Comparison of ENCODE assay signal across 8 cellular contexts in genomic region chr2:120675460-120676130, GRCh38.
DNase-seq lines count a peak whose midpoint lies in the region; ATAC-seq and TF ChIP-seq lines count a peak whose summit lies in the region.

No MANE protein-coding gene starts in this region.

- H3K9ac ChIP-seq in PC-3 (ENCODE audit: low read length): no peak overlapping the region

- 38 to 39% methylated on average over 26 of the region's 26 CpGs for WGBS in heart right ventricle, 2 donors

- H3K4me1 ChIP-seq in PC-3 (ENCODE audit: insufficient read depth, low read length): peaks cover 4% of the 10 kb centered on the region; the same call in 1 of the 2 replicates
- H3K4me1 ChIP-seq in heart right ventricle: peaks cover 0 to 12% (median 4%) of the 10 kb centered on the region in 9 donors
- H3K4me1 ChIP-seq in gastrocnemius medialis: peaks cover 0 to 3% of the 10 kb centered on the region in 2 donors

- peaks cover 2% of the 10 kb centered on the region; the same call in 1 of the 2 replicates for H3K27me3 ChIP-seq in H7 (ENCODE audit: control insufficient read depth, insufficient read depth, low read length)
- H3K27me3 ChIP-seq in PC-3 (ENCODE audit: low read length): no peaks in the 10 kb centered on the region
- H3K27me3 ChIP-seq in heart right ventricle: peaks cover 0 to 64% (median 28%) of the 10 kb centered on the region in 7 donors
- peaks cover under 1 to 5% (median 3%) of the 10 kb centered on the region in 3 donors for H3K27me3 ChIP-seq in gastrocnemius medialis

- intact Hi-C loops in PC-3 (cut with micrococcal nuclease) (loop anchor here (1.0 to 10.0 kb wide), 3 partner anchors 151 to 332 kb away; no protein-coding TSS in a partner anchor), heart right ventricle (cut with DNase I) (loop anchor here in 7 of 10 donors (2.0 to 10.0 kb wide), 8 partner anchors 91 to 571 kb away; no protein-coding TSS in a partner anchor), gastrocnemius medialis (cut with DNase I; ENCODE audit: low total_unique reads) (loop anchor here (1.0 to 10.0 kb wide), 5 partner anchors 108 to 421 kb away; partner anchors contain the start of gene RALB)

- no peaks in the 10 kb centered on the region for H3K36me3 Mint-ChIP-seq in activated naive CD4-positive, alpha-beta T cell treated with anti-CD3 and anti-CD28 coated beads, Interleukin-2, amount 10 ng/mL, durations not matched to agents 7 days and 5 days

- 0 out of 2 replicates have a peak overlapping the region, but pooled peaks have one; percentile 32 for H3K4me2 ChIP-seq in PC-3 (ENCODE audit: low read length)

- in situ Hi-C loops in gastrocnemius medialis (cut with MboI; ENCODE audit: low sequenced_read_pairs in 4 of 4): loop anchor here in 3 of 4 donors (5.0 to 25.0 kb wide), 4 partner anchors 121 to 963 kb away; no protein-coding TSS in a partner anchor

- DNase-seq in AG20443 (ENCODE audit: low spot score): peak; percentile 87
- DNase-seq in H7: peak; percentile 95
- peak; percentile 76 for DNase-seq in PC-3
- DNase-seq in activated naive CD4-positive, alpha-beta T cell treated with anti-CD3 and anti-CD28 coated beads, Interleukin-2, amount 10 ng/mL, durations not matched to agents 7 days and 5 days: peak; percentile 69
- DNase-seq in heart right ventricle: peak; percentile 44 to 53
- peak; percentile 42 to 65 for DNase-seq in gastrocnemius medialis
- no peak for DNase-seq in OCI-M2 (lab: John Stamatoyannopoulos, UW; ENCODE audit: unreplicated experiment)

- no peaks in the 10 kb centered on the region for H3K9me3 Mint-ChIP-seq in activated naive CD4-positive, alpha-beta T cell treated with anti-CD3 and anti-CD28 coated beads, Interleukin-2, amount 10 ng/mL, durations not matched to agents 7 days and 5 days

- H3K4me3 ChIP-seq in H7 (ENCODE audit: insufficient read depth, low read depth, low read length): no peak overlapping the region
- H3K4me3 ChIP-seq in PC-3 (ENCODE audit: low read length): no peak overlapping the region
- H3K4me3 ChIP-seq in heart right ventricle: no peak overlapping the region
- no peak overlapping the region for H3K4me3 ChIP-seq in gastrocnemius medialis

- H3K27me3 Mint-ChIP-seq in activated naive CD4-positive, alpha-beta T cell treated with anti-CD3 and anti-CD28 coated beads, Interleukin-2, amount 10 ng/mL, durations not matched to agents 7 days and 5 days: peaks cover 52% of the 10 kb centered on the region

- H3K4me3 Mint-ChIP-seq in activated naive CD4-positive, alpha-beta T cell treated with anti-CD3 and anti-CD28 coated beads, Interleukin-2, amount 10 ng/mL, durations not matched to agents 7 days and 5 days: no peak overlapping the region

- no peaks in the 10 kb centered on the region for H3K4me1 Mint-ChIP-seq in activated naive CD4-positive, alpha-beta T cell treated with anti-CD3 and anti-CD28 coated beads, Interleukin-2, amount 10 ng/mL, durations not matched to agents 7 days and 5 days

- no peaks in the 10 kb centered on the region for H3K9me2 ChIP-seq in PC-3 (replicated peaks; ENCODE audit: low read length)

- peak overlapping the region; percentile 47; the same call in 1 of the 2 replicates for H2AFZ ChIP-seq in PC-3 (ENCODE audit: low read length)

- no peaks in the 10 kb centered on the region for H3F3A ChIP-seq in PC-3 (ENCODE audit: low read length, unreplicated experiment)

- no peaks in the 10 kb centered on the region for H3K9me3 ChIP-seq in PC-3 (ENCODE audit: low read length)
- peaks cover 0 to 4% (median 0%) of the 10 kb centered on the region in 11 donors for H3K9me3 ChIP-seq in heart right ventricle
- no peaks in the 10 kb centered on the region for H3K9me3 ChIP-seq in gastrocnemius medialis

- peak; percentile 90 for TF ChIP-seq CTCF in PC-3 (conservative IDR thresholded peaks at IDR 0.05; ENCODE audit: low read depth, low read length)
- peak; percentile 50 to 78 (median 74) for TF ChIP-seq CTCF in heart right ventricle (IDR thresholded peaks at IDR 0.05)
- peak; percentile 76 to 84 (median 80) for TF ChIP-seq CTCF in gastrocnemius medialis (IDR thresholded peaks at IDR 0.05 in 4 of 5, conservative IDR thresholded peaks at IDR 0.05 in 1 of 5)

- H4K20me1 ChIP-seq in PC-3 (ENCODE audit: low read length): no peaks in the 10 kb centered on the region

- ATAC-seq in PC-3: peak; percentile 78
- peak in 7 of 8 donors; percentile 21 to 66 (median 54) for ATAC-seq in heart right ventricle
- peak; percentile 32 to 76 for ATAC-seq in gastrocnemius medialis
- ATAC-seq in HG02610 (IDR thresholded peaks at IDR 0.05; ENCODE audit: unreplicated experiment): no peak

- H3K79me2 ChIP-seq in PC-3 (ENCODE audit: low read length): no peaks in the 10 kb centered on the region

- no peak overlapping the region for H3K27ac ChIP-seq in PC-3 (ENCODE audit: low read length)
- no peak overlapping the region for H3K27ac ChIP-seq in heart right ventricle
- no peak overlapping the region for H3K27ac ChIP-seq in gastrocnemius medialis

- CTCF ChIA-PET in PC-3 (lab: Charles Lee): interaction anchor here (0.6 to 1.0 kb wide), 4 partner anchors 319 to 352 kb away, joined by 3 to 6 read pairs (median 5); no protein-coding TSS in a partner anchor
- CTCF ChIA-PET in activated naive CD4-positive, alpha-beta T cell treated with anti-CD3 and anti-CD28 coated beads, Interleukin-2, amount 10 ng/mL, durations not matched to agents 7 days and 5 days (lab: Charles Lee): interaction anchor here (0.6 to 1.9 kb wide), 6 partner anchors 12 to 1030 kb away, joined by 3 to 8 read pairs (median 3); no protein-coding TSS in a partner anchor

- no peak overlapping the region for H3K27ac Mint-ChIP-seq in activated naive CD4-positive, alpha-beta T cell treated with anti-CD3 and anti-CD28 coated beads, Interleukin-2, amount 10 ng/mL, durations not matched to agents 7 days and 5 days

- POLR2A ChIA-PET in PC-3 (lab: Charles Lee; ENCODE audit: unreplicated experiment): no interaction called here

- H3K36me3 ChIP-seq in H7 (replicated peaks; ENCODE audit: control insufficient read depth, insufficient read depth, low read length) (no peaks in the 10 kb centered on the region), PC-3 (ENCODE audit: low read depth, low read length) (no peaks in the 10 kb centered on the region), heart right ventricle (no peaks in the 10 kb centered on the region), gastrocnemius medialis (no peaks in the 10 kb centered on the region)

- no TSS peak for BruUV-seq in PC-3 (replicated peaks; lab: Mats Ljungman, UMichigan)

- no peak for TF ChIP-seq POLR2A in gastrocnemius medialis (IDR thresholded peaks at IDR 0.05)
